ENCODE assay signal across 9 cellular contexts in genomic region chr17:7249219-7249618, GRCh38. TPM values are rescaled to one million over a fixed set of nuclear protein-coding genes. Genes with fewer than 3 reads are reported as not detected.
DNase-seq lines count a peak whose midpoint lies in the region; ATAC-seq and TF ChIP-seq lines count a peak whose summit lies in the region.
"Had no signal": no experiment of that assay in that cellular context is flagged by ENCODE, and none has a peak within 500 bp of the region (broad histone marks: within the 10 kb centered on the region; RNA-seq: fewer than 3 reads in every experiment).

No MANE protein-coding gene starts in this region.

- H3K4me1 ChIP-seq in heart right ventricle (peaks cover 13 to 57% (median 41%) of the 10 kb centered on the region in 9 donors), hepatocyte (ENCODE audit: insufficient read depth) (peaks cover 15% of the 10 kb centered on the region)

- intact Hi-C loops in heart right ventricle (cut with DNase I), result no loop called here
- intact Hi-C loops in left cardiac atrium (cut with DNase I), result no loop called here

- peak overlapping the region; percentile 59 to 94 (median 91) for H3K4me3 Mint-ChIP-seq in T-cell
- peak overlapping the region; percentile 66 to 80 for H3K4me3 Mint-ChIP-seq in stimulated activated naive CD8-positive, alpha-beta T cell treated with anti-CD3 and anti-CD28 coated beads, Interleukin-15, amount 100 ng/mL, for 72 hours

- CTCF ChIA-PET in T-cell (lab: Charles Lee), result no interaction called here

- H2AFZ ChIP-seq in hepatocyte, result no peak overlapping the region

- H3K4me3 ChIP-seq in heart right ventricle (peak overlapping the region in 2 of 10 donors; percentile 86 to 100), hepatocyte (no peak overlapping the region)

- H4K20me1 ChIP-seq in hepatocyte (ENCODE audit: insufficient read depth, poor library complexity, severe bottlenecking), result peaks cover 7% of the 10 kb centered on the region

- peaks cover 45 to 52% (median 47%) of the 10 kb centered on the region in 3 donors for H3K4me1 Mint-ChIP-seq in T-cell
- H3K4me1 Mint-ChIP-seq in stimulated activated naive CD8-positive, alpha-beta T cell treated with anti-CD3 and anti-CD28 coated beads, Interleukin-15, amount 100 ng/mL, for 72 hours, result peaks cover 52% of the 10 kb centered on the region

- H3K79me2 ChIP-seq in hepatocyte, result peaks cover 76% of the 10 kb centered on the region

- TF ChIP-seq CTCF in heart right ventricle (IDR thresholded peaks at IDR 0.05), result no peak
- TF ChIP-seq CTCF in hepatocyte (IDR thresholded peaks at IDR 0.05; ENCODE audit: poor library complexity), result no peak

- WGBS in heart right ventricle, 2 donors, result 60 to 73% methylated on average over 6 of the region's 6 CpGs
- 94% methylated on average over 6 of the region's 6 CpGs for WGBS in hepatocyte (ENCODE audit: low lambda C conversion rate, missing lambda C conversion rate)

- H3K9me3 Mint-ChIP-seq in T-cell, result no peaks in the 10 kb centered on the region
- H3K9me3 Mint-ChIP-seq in stimulated activated naive CD8-positive, alpha-beta T cell treated with anti-CD3 and anti-CD28 coated beads, Interleukin-15, amount 100 ng/mL, for 72 hours, result no peaks in the 10 kb centered on the region

- ATAC-seq in heart right ventricle (no peak), left cardiac atrium (no peak), T-cell (replicated peaks in 1 of 4) (no peak), HG03039 (IDR thresholded peaks at IDR 0.05; ENCODE audit: unreplicated experiment) (no peak), GM21723 (IDR thresholded peaks at IDR 0.05; ENCODE audit: unreplicated experiment) (no peak)
- no peak for ATAC-seq in stimulated activated naive CD8-positive, alpha-beta T cell treated with anti-CD3 and anti-CD28 coated beads, Interleukin-15, amount 100 ng/mL, for 72 hours

- H3K36me3 ChIP-seq in heart right ventricle, result peaks cover 0 to 42% (median 18%) of the 10 kb centered on the region in 9 donors
- H3K36me3 ChIP-seq in hepatocyte (replicated peaks; ENCODE audit: insufficient read depth, low read depth), result no peaks in the 10 kb centered on the region

- H3K27me3 Mint-ChIP-seq in T-cell, result no peaks in the 10 kb centered on the region
- no peaks in the 10 kb centered on the region for H3K27me3 Mint-ChIP-seq in stimulated activated naive CD8-positive, alpha-beta T cell treated with anti-CD3 and anti-CD28 coated beads, Interleukin-15, amount 100 ng/mL, for 72 hours

- H3K27ac Mint-ChIP-seq in T-cell, result peak overlapping the region; percentile 51 to 58
- H3K27ac Mint-ChIP-seq in stimulated activated naive CD8-positive, alpha-beta T cell treated with anti-CD3 and anti-CD28 coated beads, Interleukin-15, amount 100 ng/mL, for 72 hours, result peak overlapping the region in 1 of 2 donors; percentile 91

- POLR2A ChIA-PET in T-cell (lab: Charles Lee), result no interaction called here

- peak overlapping the region in 8 of 10 donors; percentile 33 to 100 (median 98) for H3K27ac ChIP-seq in heart right ventricle
- H3K27ac ChIP-seq in hepatocyte, result no peak overlapping the region

- no peaks in the 10 kb centered on the region for H3K27me3 ChIP-seq in heart right ventricle
- H3K27me3 ChIP-seq in hepatocyte, result no peaks in the 10 kb centered on the region

- peaks cover 22% of the 10 kb centered on the region for H3K36me3 Mint-ChIP-seq in T-cell

- H3K9me3 ChIP-seq in heart right ventricle, result no peaks in the 10 kb centered on the region
- no peaks in the 10 kb centered on the region for H3K9me3 ChIP-seq in hepatocyte (ENCODE audit: low read depth)

- H3K9me2 ChIP-seq in hepatocyte (replicated peaks; ENCODE audit: insufficient read depth), result no peaks in the 10 kb centered on the region

- peak overlapping the region; percentile 92 for H3K4me2 ChIP-seq in hepatocyte

- DNase-seq in heart right ventricle, result no peak
- DNase-seq in left cardiac atrium, result no peak
- no peak for DNase-seq in T-cell
- DNase-seq in hepatocyte (ENCODE audit: low spot score), result no peak
- no peak for DNase-seq in stimulated activated naive CD8-positive, alpha-beta T cell treated with anti-CD3 and anti-CD28 coated beads, Interleukin-15, amount 100 ng/mL, for 72 hours
- no peak for DNase-seq in NK-92 (lab: John Stamatoyannopoulos, UW; ENCODE audit: unreplicated experiment)
- DNase-seq: COR-L47 had no signal

RNA-seq across cellular contexts. Expression of gene CTDNEP1, which starts 2.3 kb away (rescaled TPM):
- total RNA-seq in heart right ventricle (100 to 1,000 TPM in 8 of 10 donors, 10 to 100 TPM in 2; 94.6 to 135 (median 110) TPM), left cardiac atrium (100 to 1,000 TPM; 116 to 118 TPM), T-cell (100 to 1,000 TPM; 109 to 131 (median 125) TPM), hepatocyte (44.6 and 62.7 TPM in 2 replicates)
- polyA plus RNA-seq in heart right ventricle (100 to 1,000 TPM in 1 of 2 donors, 10 to 100 TPM in 1; 56.3 to 116 TPM), hepatocyte (86.9 and 96.7 TPM in 2 replicates)

RNA-seq across cellular contexts. Expression of gene ELP5, which starts 2.8 kb away (rescaled TPM):
- total RNA-seq in heart right ventricle (100 to 1,000 TPM in 1 of 10 donors, 10 to 100 TPM in 9; 30.8 to 110 (median 54.8) TPM), left cardiac atrium (10 to 100 TPM; 68.3 to 93.8 TPM), T-cell (10 to 100 TPM; 29.8 to 35.9 (median 33.3) TPM), hepatocyte (30.4 and 30.6 TPM in 2 replicates)
- polyA plus RNA-seq in heart right ventricle (10 to 100 TPM; 29.0 to 41.4 TPM), hepatocyte (38.0 and 49.6 TPM in 2 replicates)

RNA-seq across cellular contexts. Expression of gene GABARAP, which starts 7.0 kb away (rescaled TPM):
- total RNA-seq in heart right ventricle, result 100 to 1,000 TPM; 440 to 567 (median 501) TPM
- polyA plus RNA-seq in heart right ventricle, result 100 to 1,000 TPM; 540 to 733 TPM
- total RNA-seq in left cardiac atrium, result 100 to 1,000 TPM; 459 to 475 TPM
- 100 to 1,000 TPM; 197 to 278 (median 276) TPM for total RNA-seq in T-cell
- total RNA-seq in hepatocyte, result 309 and 327 TPM in 2 replicates
- 992 and 1,031 TPM in 2 replicates for polyA plus RNA-seq in hepatocyte

RNA-seq across cellular contexts. Expression of gene PHF23, which starts 10.0 kb away (rescaled TPM):
- total RNA-seq in heart right ventricle (10 to 100 TPM; 17.7 to 24.5 (median 22.6) TPM), left cardiac atrium (10 to 100 TPM; 18.5 to 27.5 TPM), T-cell (10 to 100 TPM; 13.3 to 51.6 (median 43.5) TPM), hepatocyte (53.9 and 57.9 TPM in 2 replicates)
- polyA plus RNA-seq in heart right ventricle (10 to 100 TPM; 16.1 to 25.0 TPM), hepatocyte (77.7 and 78.6 TPM in 2 replicates)

RNA-seq across cellular contexts. Expression of gene CLDN7, which starts 13.1 kb away (rescaled TPM):
- total RNA-seq in heart right ventricle (1 to 10 TPM in 3 of 10 donors, under 1 TPM in 7; 0.39 to 2.5 (median 0.80) TPM), left cardiac atrium (1 to 10 TPM; 2.1 to 4.9 TPM), T-cell (1 to 10 TPM; 2.4 to 5.9 (median 2.9) TPM), hepatocyte (169 and 197 TPM in 2 replicates)
- polyA plus RNA-seq in heart right ventricle (1 to 10 TPM; 1.3 to 1.6 TPM), hepatocyte (290 and 341 TPM in 2 replicates)
